In the genomic region with DNA sequence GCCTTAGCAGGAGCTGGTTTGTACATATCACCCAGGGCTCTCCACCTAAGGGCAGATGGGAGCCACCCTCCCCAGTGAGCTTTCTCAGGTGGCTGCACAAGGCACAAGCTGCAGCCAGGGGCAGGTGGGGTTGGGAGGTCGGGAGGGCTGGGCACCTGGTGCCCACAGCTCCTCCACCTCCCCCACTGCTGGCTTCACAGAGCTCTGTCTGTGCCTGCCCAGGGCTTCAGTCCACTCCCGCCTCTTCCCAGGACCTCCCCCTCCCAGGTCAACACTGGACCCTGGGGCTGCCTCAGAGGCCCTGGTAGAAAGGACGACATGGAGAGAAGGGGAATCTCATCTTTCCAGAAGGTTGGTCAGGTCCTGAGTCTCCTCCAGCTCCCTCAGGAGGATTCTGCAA, we compare ENCODE assay signal across 3 cellular contexts. TPM values are rescaled to one million over a fixed set of nuclear protein-coding genes. Genes with fewer than 3 reads are reported as not detected.
"Had no signal": no experiment of that assay in that cellular context is flagged by ENCODE, and none has a peak within 500 bp of the region (broad histone marks: within the 10 kb centered on the region; RNA-seq: fewer than 3 reads in every experiment).

No MANE protein-coding gene starts in this region.

RNA-seq across cellular contexts. Expression of a gene that starts 55.6 kb away (rescaled TPM):
- total RNA-seq: LHCN-M2, M059J, MCF 10A had no signal
